17 cellular contexts compared by ENCODE assay signal in genomic region chr5:132204330-132204729, GRCh38. TPM values are rescaled to one million over a fixed set of nuclear protein-coding genes. Genes with fewer than 3 reads are reported as not detected.
DNase-seq lines count a peak whose midpoint lies in the region; ATAC-seq lines count a peak whose summit lies in the region.
"Had no signal": no experiment of that assay in that cellular context is flagged by ENCODE, and none has a peak within 500 bp of the region (broad histone marks: within the 10 kb centered on the region; RNA-seq: fewer than 3 reads in every experiment).

No MANE protein-coding gene starts in this region.

- peak overlapping the region; percentile 22 for H3K27ac ChIP-seq in angular gyrus (ENCODE audit: low read depth, low read length)
- H3K27ac ChIP-seq: C4-2B had no signal

- DNase-seq in activated CD8-positive, alpha-beta memory T cell treated with anti-CD3 and anti-CD28 coated beads for 24 hours = peak; percentile 37
- DNase-seq in activated CD8-positive, alpha-beta memory T cell treated with anti-CD3 and anti-CD28 coated beads, Interleukin-2, amount 50 U/mL, for 4 hours = no peak
- peak; percentile 39 for DNase-seq in middle frontal gyrus (ENCODE audit: extremely low spot score, low spot score)
- peak; percentile 54 for DNase-seq in superior temporal gyrus (ENCODE audit: extremely low spot score)
- DNase-seq in A172 (ENCODE audit: low spot score) = no peak
- DNase-seq: GF-D8, HCEC 1CT, KBM-7, NCI-H1417 treated with DMSO at 0.1 percent for 48 hours, NCI-H1930, NCI-H510A, NCI-H82, Right ventricle myocardium superior had no signal

- ATAC-seq in HG02642 (IDR thresholded peaks at IDR 0.05; ENCODE audit: poor library complexity, unreplicated experiment) (no peak), HG02610 (IDR thresholded peaks at IDR 0.05; ENCODE audit: unreplicated experiment) (no peak)

RNA-seq across cellular contexts. Expression of gene P4HA2, which starts 23.3 kb away (rescaled TPM):
- 58.7 and 71.7 TPM in 2 replicates for total RNA-seq in A172 (2014; rRNA removed; shearing (Covaris generic))

RNA-seq across cellular contexts. Expression of gene PDLIM4, which starts 53.2 kb away (rescaled TPM):
- 0.05 TPM in 1 of 2 replicates, not detected in the other for total RNA-seq in A172 (2014; rRNA removed; shearing (Covaris generic))

Comparison
In these comparisons a context has a peak if more than half of its experiments do, and no peak if none do; other contexts are left out.
1. DNase-seq: peak in activated CD8-positive, alpha-beta memory T cell treated with anti-CD3 and anti-CD28 coated beads for 24 hours (single experiment), middle frontal gyrus (single experiment) and superior temporal gyrus (single experiment); none in activated CD8-positive, alpha-beta memory T cell treated with anti-CD3 and anti-CD28 coated beads, Interleukin-2, amount 50 U/mL, for 4 hours (single experiment) and A172 (single experiment).